1 cellular context compared by ENCODE assay signal in the genomic region with DNA sequence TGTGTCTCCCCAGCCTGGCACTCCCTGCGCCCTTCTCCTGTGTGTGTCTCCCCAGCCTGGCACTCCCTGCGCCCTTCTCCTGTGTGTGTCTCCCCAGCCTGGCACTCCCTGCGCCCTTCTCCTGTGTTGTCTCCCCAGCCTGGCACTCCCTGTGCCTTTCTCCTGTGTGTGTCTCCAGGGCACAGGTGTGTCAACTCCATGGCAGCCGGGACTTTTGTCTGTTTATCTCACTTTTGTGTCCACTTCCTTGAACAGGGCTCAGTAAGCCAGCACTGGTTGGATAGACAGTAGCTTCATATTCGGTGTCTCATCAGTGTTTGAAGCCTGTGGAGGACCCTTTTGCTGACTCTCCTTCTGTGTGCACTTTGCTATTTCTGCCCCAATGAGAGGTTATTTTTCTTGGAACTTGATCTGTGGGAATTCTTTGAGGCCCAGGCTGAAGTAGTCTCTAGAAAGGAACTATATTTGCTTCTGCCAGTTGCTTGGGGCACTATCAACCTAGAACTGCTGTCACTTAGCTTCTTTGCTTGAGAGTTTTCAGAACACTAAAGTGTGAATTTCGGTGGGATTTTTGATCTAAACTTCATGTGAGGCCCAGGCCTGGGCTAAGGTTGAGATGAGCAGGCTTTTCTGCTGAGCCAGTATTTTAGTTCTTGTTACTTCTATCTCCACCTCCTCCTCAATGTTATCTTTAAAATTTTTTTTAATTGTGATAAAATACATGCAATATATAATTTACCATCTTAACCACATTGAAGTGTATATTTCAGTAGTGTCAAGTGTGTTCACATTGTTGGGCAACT.
A peak's percentile ranks its signal among the peaks of the same experiment; 100 is the strongest.
TF ChIP-seq lines count a peak whose summit lies in the region.

No MANE protein-coding gene starts in this region.

TF ChIP-seq in K562, 482 proteins besides CTCF, POLR2A, EP300 and RAD21:
- TF ChIP-seq ZNF316 (IDR thresholded peaks at IDR 0.05), result peak; percentile 72
- peak; percentile 62 for TF ChIP-seq C11orf30 (IDR thresholded peaks at IDR 0.05; ENCODE audit: low read depth)
- 0 out of 2 replicates have a peak, but pooled peaks have one; percentile 27 for TF ChIP-seq MAFG (tag; conservative IDR thresholded peaks at IDR 0.05)
- TF ChIP-seq RFX7 (CRISPR knock-in tag; IDR thresholded peaks at IDR 0.05), result no peak
- TF ChIP-seq HNRNPL (IDR thresholded peaks at IDR 0.05; ENCODE audit: low read depth, low read length), result no peak
